ENCODE assay signal across 16 cellular contexts in genomic region chr14:52235434-52235833, GRCh38. TPM values are rescaled to one million over a fixed set of nuclear protein-coding genes. Genes with fewer than 3 reads are reported as not detected.
"Had no signal": no experiment of that assay in that cellular context is flagged by ENCODE, and none has a peak within 500 bp of the region (broad histone marks: within the 10 kb centered on the region; RNA-seq: fewer than 3 reads in every experiment).

No MANE protein-coding gene starts in this region.

- H3K36me3 Mint-ChIP-seq: activated naive CD4-positive, alpha-beta T cell treated with anti-CD3 and anti-CD28 coated beads, Interleukin-2, amount 50 U/mL, for 24 hours; mesothelial cell of epicardium had no signal

- H3K4me3 Mint-ChIP-seq: activated naive CD4-positive, alpha-beta T cell treated with anti-CD3 and anti-CD28 coated beads, Interleukin-2, amount 50 U/mL, for 24 hours; mesothelial cell of epicardium; nephron; T-helper 1 cell treated with Interleukin-12 subunit alpha and Interleukin-12 subunit beta and Interleukin-4 antibody, amounts not matched to agents 30 μg/mL and 1 μg/mL, for 36 hours had no signal

- H3K9me3 ChIP-seq: breast epithelium, testis, upper lobe of left lung had no signal

- H3K27ac ChIP-seq: breast epithelium, coronary artery, testis had no signal

- H3K27me3 ChIP-seq: breast epithelium, testis, upper lobe of left lung had no signal

- DNase-seq: activated CD4-positive, alpha-beta T cell treated with anti-CD3 and anti-CD28 coated beads for 1 hour; activated gamma-delta T cell; head of caudate nucleus; kidney; occipital lobe; testis; upper lobe of left lung had no signal

- H3K27ac Mint-ChIP-seq: mesothelial cell of epicardium; T-helper 1 cell treated with Interleukin-12 subunit alpha and Interleukin-12 subunit beta and Interleukin-4 antibody, amounts not matched to agents 30 μg/mL and 1 μg/mL, for 36 hours had no signal

- H3K9me3 Mint-ChIP-seq: activated naive CD4-positive, alpha-beta T cell treated with anti-CD3 and anti-CD28 coated beads, Interleukin-2, amount 50 U/mL, for 24 hours; mesothelial cell of epicardium; nephron; T-helper 1 cell treated with Interleukin-12 subunit alpha and Interleukin-12 subunit beta and Interleukin-4 antibody, amounts not matched to agents 30 μg/mL and 1 μg/mL, for 36 hours had no signal

- H3K4me1 ChIP-seq: breast epithelium, testis, upper lobe of left lung had no signal

- H3K4me1 Mint-ChIP-seq: nephron had no signal

- H3K36me3 ChIP-seq: breast epithelium, upper lobe of left lung had no signal

- ATAC-seq: left lobe of liver had no signal

- H3K4me3 ChIP-seq: breast epithelium, coronary artery, lung, testis, upper lobe of left lung had no signal

RNA-seq across cellular contexts. Expression of gene PTGDR, which starts 32.1 kb away (rescaled TPM):
- total RNA-seq: astrocyte had no signal
